In genomic region chr3:113339616-113340244, GRCh38 we compare ENCODE assay signal across 17 cellular contexts.
DNase-seq lines count a peak whose midpoint lies in the region; ATAC-seq, FAIRE-seq and TF ChIP-seq lines count a peak whose summit lies in the region.
"Had no signal": no experiment of that assay in that cellular context is flagged by ENCODE, and none has a peak within 500 bp of the region (broad histone marks: within the 10 kb centered on the region; RNA-seq: fewer than 3 reads in every experiment).

No MANE protein-coding gene starts in this region.

- H3K4me2 ChIP-seq in SK-N-SH = no peak overlapping the region
- H3K4me2 ChIP-seq in H1 (ENCODE audit: insufficient read depth in 1 of 2, low read depth in 2 of 2, low read length in 2 of 2) = no peak overlapping the region

- H3K4me1 ChIP-seq in SK-N-SH (ENCODE audit: control insufficient read depth in 1 of 2, insufficient read depth in 2 of 2, low read depth in 1 of 2, low read length in 1 of 2) (no peaks in the 10 kb centered on the region), H1 (replicated peaks in 1 of 4; ENCODE audit: control insufficient read depth in 3 of 4, insufficient read depth in 4 of 4, low read length in 3 of 4) (no peaks in the 10 kb centered on the region)
- H3K4me1 ChIP-seq: body of pancreas, psoas muscle, thyroid gland had no signal

- H3K79me2 ChIP-seq in SK-N-SH (ENCODE audit: insufficient read depth) (no peaks in the 10 kb centered on the region), H1 (ENCODE audit: control insufficient read depth in 1 of 2, insufficient read depth in 2 of 2, low read length in 2 of 2) (no peaks in the 10 kb centered on the region)

- CTCF ChIA-PET in SK-N-SH (lab: Yijun Ruan, JAX) (no interaction called here), H1 (lab: Charles Lee; ENCODE audit: partially characterized antibody) (interaction anchor here (0.7 to 3.0 kb wide), 15 partner anchors 11 to 290 kb away, joined by 3 to 15 read pairs (median 4); no protein-coding TSS in a partner anchor)
- CTCF ChIA-PET in activated CD8-positive, alpha-beta memory T cell treated with anti-CD3 and anti-CD28 coated beads, Interleukin-2, amount 10 ng/mL, durations not matched to agents 7 days and 5 days (lab: Charles Lee) = no interaction called here

- TF ChIP-seq EP300 in SK-N-SH (IDR thresholded peaks at IDR 0.05; ENCODE audit: borderline replicate concordance in 1 of 2, low read depth in 1 of 2, low read length in 1 of 2) = no peak
- TF ChIP-seq EP300 in H1 (IDR thresholded peaks at IDR 0.05; ENCODE audit: borderline replicate concordance in 1 of 2, low read depth in 2 of 2, low read length in 2 of 2) = no peak

- H4K20me1 ChIP-seq in SK-N-SH (ENCODE audit: insufficient read depth) = no peaks in the 10 kb centered on the region
- no peaks in the 10 kb centered on the region for H4K20me1 ChIP-seq in H1 (replicated peaks in 1 of 2; ENCODE audit: control insufficient read depth in 1 of 2, insufficient read depth in 2 of 2, low read length in 2 of 2)

- WGBS in SK-N-SH (ENCODE audit: low lambda C conversion rate) = 83% methylated on average over 9 of the region's 9 CpGs
- WGBS in H1 (ENCODE audit: extremely low coverage in 1 of 2, insufficient coverage in 1 of 2, insufficient read length in 1 of 2, insufficient replicate concordance in 2 of 2, low coverage in 1 of 2, low lambda C conversion rate in 2 of 2, missing lambda C conversion rate in 1 of 2), 2 experiments = 82% methylated on average over 8 of the region's 9 CpGs; no CpG with 5 or more reads in 1 of the 2 experiments

- POLR2A ChIA-PET in SK-N-SH (lab: Yijun Ruan, JAX) (no interaction called here), H1 (lab: Charles Lee; ENCODE audit: partially characterized antibody) (no interaction called here)

- H2AFZ ChIP-seq in SK-N-SH (ENCODE audit: low read depth) = no peak overlapping the region
- peak overlapping the region; percentile 100 for H2AFZ ChIP-seq in H1 (ENCODE audit: low read length)

- H3K4me1 Mint-ChIP-seq in type B pancreatic cell (ENCODE audit: unreplicated experiment) = no peaks in the 10 kb centered on the region
- H3K4me1 Mint-ChIP-seq in activated CD8-positive, alpha-beta memory T cell treated with anti-CD3 and anti-CD28 coated beads, Interleukin-2, amount 10 ng/mL, durations not matched to agents 7 days and 5 days = no peaks in the 10 kb centered on the region

- no peaks in the 10 kb centered on the region for H3K27me3 Mint-ChIP-seq in type B pancreatic cell
- no peaks in the 10 kb centered on the region for H3K27me3 Mint-ChIP-seq in activated CD8-positive, alpha-beta memory T cell treated with anti-CD3 and anti-CD28 coated beads, Interleukin-2, amount 10 ng/mL, durations not matched to agents 7 days and 5 days

- no peak overlapping the region for H4K5ac ChIP-seq in H1 (ENCODE audit: insufficient read length, low read depth, low read length)

- 0 out of 2 replicates have a peak overlapping the region, but pooled peaks have one; percentile 39 for H2BK12ac ChIP-seq in H1 (ENCODE audit: low read depth, low read length)

- no peak overlapping the region for H3K18ac ChIP-seq in H1 (ENCODE audit: extremely low read depth, low read length)

- H3K9me3 Mint-ChIP-seq in type B pancreatic cell = no peaks in the 10 kb centered on the region
- H3K9me3 Mint-ChIP-seq in activated CD8-positive, alpha-beta memory T cell treated with anti-CD3 and anti-CD28 coated beads, Interleukin-2, amount 10 ng/mL, durations not matched to agents 7 days and 5 days (ENCODE audit: low read depth) = no peaks in the 10 kb centered on the region

- H3K36me3 ChIP-seq in SK-N-SH (replicated peaks in 1 of 2; ENCODE audit: control insufficient read depth in 1 of 2, insufficient read depth in 2 of 2, low read length in 1 of 2) (no peaks in the 10 kb centered on the region), H1 (ENCODE audit: control insufficient read depth in 2 of 4, insufficient read depth in 4 of 4, low read length in 3 of 4) (no peaks in the 10 kb centered on the region)
- H3K36me3 ChIP-seq: thyroid gland had no signal

- no peak overlapping the region for H3K4ac ChIP-seq in H1 (replicated peaks; ENCODE audit: insufficient read length, low read depth, low read length)

- H3K36me3 Mint-ChIP-seq in type B pancreatic cell = peaks cover 4% of the 10 kb centered on the region
- no peaks in the 10 kb centered on the region for H3K36me3 Mint-ChIP-seq in activated CD8-positive, alpha-beta memory T cell treated with anti-CD3 and anti-CD28 coated beads, Interleukin-2, amount 10 ng/mL, durations not matched to agents 7 days and 5 days

- DNase-seq in SK-N-SH (no peak), NAMALWA (ENCODE audit: low spot score) (peak; percentile 27), H1 (ENCODE audit: low read depth in 1 of 2, low spot score in 2 of 2) (peak in 1 of 2 experiments; percentile 52), type B pancreatic cell (ENCODE audit: extremely low spot score, unreplicated experiment) (no peak), left cardiac atrium (no peak)
- no peak for DNase-seq in activated CD8-positive, alpha-beta memory T cell treated with anti-CD3 and anti-CD28 coated beads, Interleukin-2, amount 10 ng/mL, durations not matched to agents 7 days and 5 days
- DNase-seq: activated gamma-delta T cell; body of pancreas; DMS79 treated with DMSO at 0.1 percent for 48 hours; effector CD8-positive, alpha-beta T cell; GOT3; NCI-H1105; psoas muscle; stimulated activated CD8-positive, alpha-beta memory T cell treated with anti-CD3 and anti-CD28 coated beads, Interleukin-4, amount 100 ng/mL, for 48 hours; thyroid gland had no signal

- no peak overlapping the region for H2BK5ac ChIP-seq in H1 (ENCODE audit: low read depth, low read length)

- TF ChIP-seq POLR2A in H1 (IDR thresholded peaks at IDR 0.05; ENCODE audit: control extremely low read depth in 1 of 2, low read depth in 2 of 2, low read length in 2 of 2) = no peak

- no peak overlapping the region for H3K27ac Mint-ChIP-seq in type B pancreatic cell
- H3K27ac Mint-ChIP-seq in activated CD8-positive, alpha-beta memory T cell treated with anti-CD3 and anti-CD28 coated beads, Interleukin-2, amount 10 ng/mL, durations not matched to agents 7 days and 5 days = no peak overlapping the region

- no peak overlapping the region for H2BK120ac ChIP-seq in H1 (replicated peaks; ENCODE audit: low read depth, low read length)

- no peak overlapping the region for H4K91ac ChIP-seq in H1 (replicated peaks; ENCODE audit: insufficient read length, low read length)

- no peak overlapping the region for H4K8ac ChIP-seq in H1 (ENCODE audit: extremely low read depth, insufficient read depth, low read length)

- no peak for FAIRE-seq in H1 (lab: Jason Lieb, UNC)

- H3K79me1 ChIP-seq in H1 (ENCODE audit: low read depth, low read length) = no peaks in the 10 kb centered on the region

- no peaks in the 10 kb centered on the region for H3K9me3 ChIP-seq in SK-N-SH
- no peaks in the 10 kb centered on the region for H3K9me3 ChIP-seq in H1 (ENCODE audit: insufficient read depth in 2 of 2, low read depth in 1 of 2, low read length in 1 of 2)
- H3K9me3 ChIP-seq: body of pancreas, psoas muscle, thyroid gland had no signal

- no peak overlapping the region for H2AK5ac ChIP-seq in H1 (ENCODE audit: low read depth, low read length)

- no peak overlapping the region for H2BK15ac ChIP-seq in H1 (ENCODE audit: low read length)

- H3K23me2 ChIP-seq in H1 (ENCODE audit: low read depth, low read length) = no peaks in the 10 kb centered on the region

- intact Hi-C loops in left cardiac atrium (cut with DNase I) = no loop called here

- H3K27me3 ChIP-seq in SK-N-SH (ENCODE audit: insufficient read depth) (no peaks in the 10 kb centered on the region), H1 (replicated peaks in 1 of 4; ENCODE audit: control insufficient read depth in 3 of 4, extremely low read depth in 1 of 4, insufficient read depth in 3 of 4, low read length in 3 of 4) (no peaks in the 10 kb centered on the region)
- H3K27me3 ChIP-seq: body of pancreas, thyroid gland had no signal

- H3F3A ChIP-seq in SK-N-SH (replicated peaks; ENCODE audit: insufficient read depth) = no peaks in the 10 kb centered on the region

- H3K9ac ChIP-seq in SK-N-SH (no peak overlapping the region), H1 (replicated peaks in 1 of 4; ENCODE audit: extremely low read depth in 1 of 4, low read depth in 3 of 4, low read length in 3 of 4) (no peak overlapping the region)

- ATAC-seq in SK-N-SH treated with all-trans-retinoic acid at 6 μM for 48 hours = no peak
- no peak for ATAC-seq in activated CD8-positive, alpha-beta memory T cell treated with anti-CD3 and anti-CD28 coated beads, Interleukin-2, amount 10 ng/mL, durations not matched to agents 7 days and 5 days
- no peak for ATAC-seq in left cardiac atrium
- no peak for ATAC-seq in GM18520 (IDR thresholded peaks at IDR 0.05; ENCODE audit: unreplicated experiment)
- ATAC-seq: body of pancreas had no signal

- H2BK20ac ChIP-seq in H1 (ENCODE audit: low read length) = no peak overlapping the region

- H3K4me3 ChIP-seq in SK-N-SH (ENCODE audit: low read depth in 2 of 2, low read length in 1 of 2) = no peak overlapping the region
- no peak overlapping the region for H3K4me3 ChIP-seq in H1 (ENCODE audit: extremely low read depth in 1 of 4, insufficient read depth in 2 of 4, low read depth in 3 of 4, low read length in 4 of 4)
- H3K4me3 ChIP-seq: body of pancreas, psoas muscle, thyroid gland had no signal

- no peak overlapping the region for H3K4me3 Mint-ChIP-seq in type B pancreatic cell
- H3K4me3 Mint-ChIP-seq in activated CD8-positive, alpha-beta memory T cell treated with anti-CD3 and anti-CD28 coated beads, Interleukin-2, amount 10 ng/mL, durations not matched to agents 7 days and 5 days = no peak overlapping the region

- TF ChIP-seq RAD21 in SK-N-SH (IDR thresholded peaks at IDR 0.05; ENCODE audit: low read length) = no peak
- peak; percentile 52 to 58 for TF ChIP-seq RAD21 in H1 (IDR thresholded peaks at IDR 0.05 in 1 of 2, conservative IDR thresholded peaks at IDR 0.05 in 1 of 2; ENCODE audit: low read depth in 2 of 2, low read length in 2 of 2)

- H3K56ac ChIP-seq in H1 (replicated peaks; ENCODE audit: insufficient read length, low read depth, low read length) = no peak overlapping the region

- H3K9me2 ChIP-seq in SK-N-SH = no peaks in the 10 kb centered on the region

- no peak overlapping the region for H3K14ac ChIP-seq in H1 (ENCODE audit: insufficient read length)

- TF ChIP-seq CTCF in SK-N-SH (IDR thresholded peaks at IDR 0.05) (peak; percentile 37; the same call in 1 of the 2 replicates), H1 (IDR thresholded peaks at IDR 0.05; ENCODE audit: control extremely low read depth in 1 of 3, insufficient read depth in 1 of 3, low read depth in 1 of 3, low read length in 3 of 3) (peak in 2 of 3 experiments; percentile 46 to 89; a peak in 3 of 4 replicates), type B pancreatic cell (conservative IDR thresholded peaks at IDR 0.05) (peak; percentile 24)

- no peak overlapping the region for H3K27ac ChIP-seq in SK-N-SH (ENCODE audit: low read depth in 2 of 2, low read length in 1 of 2)
- H3K27ac ChIP-seq in H1 (ENCODE audit: low read depth, low read length) = no peak overlapping the region
- H3K27ac ChIP-seq: body of pancreas, psoas muscle, thyroid gland had no signal

- no peak overlapping the region for H3K23ac ChIP-seq in H1 (ENCODE audit: insufficient read length)

Comparison
In these comparisons a context has a peak if more than half of its experiments do, and no peak if none do; other contexts are left out.
1. Of the 17 proteins assayed by ChIP-seq in both H1 and SK-N-SH: peak only in H1: MAX and RAD21; only in SK-N-SH: none; in both: CTCF; in neither: 14.